ENCODE assay signal across 25 cellular contexts in the genomic region with DNA sequence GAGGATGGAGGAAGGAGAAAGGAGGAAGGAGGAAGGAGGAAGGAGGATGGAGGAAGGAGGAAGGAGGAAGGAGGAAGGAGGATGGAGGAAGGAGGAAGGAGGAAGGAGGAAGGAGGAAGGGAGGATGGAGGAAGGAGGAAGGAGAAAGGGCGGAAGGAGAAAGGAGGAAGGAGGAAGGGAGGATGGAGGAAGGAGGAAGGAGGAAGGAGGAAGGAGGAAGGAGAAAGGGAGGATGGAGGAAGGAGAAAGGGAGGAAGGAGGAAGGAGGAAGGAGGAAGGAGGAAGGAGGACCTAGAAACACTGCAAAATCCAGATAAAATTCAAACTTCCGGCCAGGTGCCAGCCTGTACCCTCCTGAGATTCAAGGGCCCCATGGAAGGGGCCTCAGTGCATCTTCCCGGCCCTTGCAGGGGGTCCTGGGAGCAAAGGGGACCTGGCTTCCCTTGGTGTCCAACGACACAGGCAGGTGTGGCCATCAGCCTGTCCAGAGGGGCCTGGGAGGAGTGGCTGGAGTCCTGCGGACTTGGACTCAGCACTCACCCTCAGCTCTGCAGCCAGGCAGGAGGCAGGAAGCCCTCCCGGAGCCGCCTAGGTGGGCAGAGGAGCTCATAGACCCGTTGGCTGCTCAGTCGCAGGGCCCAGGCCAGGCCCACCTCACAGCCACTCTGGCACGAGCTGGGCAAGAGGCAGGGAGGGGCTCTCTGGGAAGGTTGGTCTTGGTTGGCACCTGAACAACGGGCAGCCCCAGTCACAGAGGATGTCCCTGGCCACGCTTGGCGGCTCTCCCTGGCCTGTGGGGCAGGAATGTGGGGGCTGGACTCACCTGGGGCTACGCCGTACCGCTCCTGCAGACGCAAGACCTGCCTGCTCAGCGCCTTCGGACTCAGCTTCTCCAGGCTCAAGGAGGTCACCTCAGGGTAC. TPM values are rescaled to one million over a fixed set of nuclear protein-coding genes. Genes with fewer than 3 reads are reported as not detected.
A peak's percentile ranks its signal among the peaks of the same experiment; 100 is the strongest.
DNase-seq lines count a peak whose midpoint lies in the region; ATAC-seq, FAIRE-seq and TF ChIP-seq lines count a peak whose summit lies in the region.
"Had no signal": no experiment of that assay in that cellular context is flagged by ENCODE, and none has a peak within 500 bp of the region (broad histone marks: within the 10 kb centered on the region; RNA-seq: fewer than 3 reads in every experiment).

No MANE protein-coding gene starts in this region.

- peaks cover 3% of the 10 kb centered on the region for H3K36me3 Mint-ChIP-seq in memory B cell

- H4K20me1 ChIP-seq in K562 (replicated peaks; ENCODE audit: control insufficient read depth, insufficient read depth, low read length) = no peaks in the 10 kb centered on the region
- no peaks in the 10 kb centered on the region for H4K20me1 ChIP-seq in Karpas-422 (ENCODE audit: insufficient read depth, low read depth, low read length)

- no peaks in the 10 kb centered on the region for H3K27me3 Mint-ChIP-seq in memory B cell
- H3K27me3 Mint-ChIP-seq: activated CD4-positive, alpha-beta memory T cell treated with anti-CD3 and anti-CD28 coated beads, Interleukin-2, amount 10 ng/mL, durations not matched to agents 7 days and 5 days; CD4-positive, alpha-beta T cell; central memory CD8-positive, alpha-beta T cell; stimulated activated naive CD8-positive, alpha-beta T cell treated with anti-CD3 and anti-CD28 coated beads, Interleukin-15, Interleukin-2, amounts not matched to agents 100 ng/mL and 50 ng/mL, for 24 hours had no signal

- H3K36me3 ChIP-seq in H7 (replicated peaks; ENCODE audit: control insufficient read depth, insufficient read depth, low read length) (no peaks in the 10 kb centered on the region), K562 (ENCODE audit: control insufficient read depth, insufficient read depth, low read length) (no peaks in the 10 kb centered on the region), Karpas-422 (ENCODE audit: insufficient read depth, low read length) (no peaks in the 10 kb centered on the region)

- H3K79me2 ChIP-seq in K562 (ENCODE audit: control insufficient read depth, insufficient read depth, low read length) (no peaks in the 10 kb centered on the region), Karpas-422 (ENCODE audit: low read length) (no peaks in the 10 kb centered on the region)

- no peaks in the 10 kb centered on the region for H3K9me2 ChIP-seq in Karpas-422 (replicated peaks; ENCODE audit: insufficient read depth, low read length)

- peak overlapping the region; percentile 47 for H3K27ac Mint-ChIP-seq in memory B cell
- H3K27ac Mint-ChIP-seq: activated CD4-positive, alpha-beta memory T cell treated with anti-CD3 and anti-CD28 coated beads, Interleukin-2, amount 10 ng/mL, durations not matched to agents 7 days and 5 days; activated T-helper 2 cell treated with anti-CD3 and anti-CD28 coated beads, Interferon-gamma antibody, Interleukin-2, Interleukin-4, amounts not matched to agents 10 μg/mL and 5 μg/mL and 100 μg/mL, durations not matched to agents 14 hours and 24 hours and 36 hours; CD4-positive, alpha-beta T cell; stimulated activated naive CD8-positive, alpha-beta T cell treated with anti-CD3 and anti-CD28 coated beads, Interleukin-15, Interleukin-2, amounts not matched to agents 100 ng/mL and 50 ng/mL, for 24 hours had no signal

- ATAC-seq in K562 (no peak), memory B cell (ENCODE audit: low read depth) (no peak), GM19351 (IDR thresholded peaks at IDR 0.05; ENCODE audit: unreplicated experiment) (no peak), HG03439 (IDR thresholded peaks at IDR 0.05; ENCODE audit: unreplicated experiment) (no peak)
- ATAC-seq: activated naive CD4-positive, alpha-beta T cell treated with anti-CD3 and anti-CD28 coated beads, Interleukin-2, amount 50 U/mL, for 72 hours; left ventricle myocardium superior had no signal

- H3K9me3 ChIP-seq in K562 (replicated peaks; ENCODE audit: control insufficient read depth, insufficient read depth, low read depth, low read length) = peaks cover 9% of the 10 kb centered on the region
- no peaks in the 10 kb centered on the region for H3K9me3 ChIP-seq in Karpas-422 (ENCODE audit: low read length)

- H2AFZ ChIP-seq in K562 (ENCODE audit: low read depth, low read length) (no peak overlapping the region), Karpas-422 (ENCODE audit: low read length) (no peak overlapping the region)

- CTCF ChIA-PET in K562 (lab: Yijun Ruan, JAX; ENCODE audit: low intra/inter-chr PET ratio) = no interaction called here

- peak; percentile 7 for DNase-seq in GM10266 (ENCODE audit: extremely low spot score)
- peak; percentile 28 for DNase-seq in H7
- no peak for DNase-seq in K562 (ENCODE audit: extremely low read depth in 1 of 4, low spot score in 3 of 4)
- DNase-seq in memory B cell (ENCODE audit: low spot score in 2 of 2) = no peak
- no peak for DNase-seq in Karpas-422
- DNase-seq in COLO829 (ENCODE audit: low spot score) = no peak
- DNase-seq: activated CD4-positive, alpha-beta memory T cell treated with anti-CD3 and anti-CD28 coated beads, Interleukin-2, amount 10 ng/mL, durations not matched to agents 7 days and 5 days; CD4-positive, alpha-beta T cell; left ventricle myocardium superior; NCI-H1105; NCI-H2081; NCI-H226; NCI-H69; nucleus accumbens; SW 1271 had no signal

- in situ Hi-C loops in K562 (cut with MboI) = no loop called here

- no peak overlapping the region for H3K27ac ChIP-seq in K562 (ENCODE audit: extremely low read depth, low read depth, low read length)
- H3K27ac ChIP-seq in Karpas-422 (ENCODE audit: low read length) = no peak overlapping the region
- H3K27ac ChIP-seq: ascending aorta had no signal

- H3K4me3 ChIP-seq in H7 (ENCODE audit: insufficient read depth, low read depth, low read length) = no peak overlapping the region
- no peak overlapping the region for H3K4me3 ChIP-seq in K562
- no peak overlapping the region for H3K4me3 ChIP-seq in Karpas-422 (ENCODE audit: low read length)
- H3K4me3 ChIP-seq: ascending aorta had no signal

- peak; percentile 89 for FAIRE-seq in K562 (lab: Jason Lieb, UNC)
- FAIRE-seq: endometrium, islet of Langerhans had no signal

- H3K27me3 ChIP-seq in H7 (ENCODE audit: control insufficient read depth, insufficient read depth, low read length) (no peaks in the 10 kb centered on the region), K562 (ENCODE audit: control insufficient read depth in 2 of 2, insufficient read depth in 2 of 2, low read length in 2 of 2) (peaks cover 0 to 17% of the 10 kb centered on the region in 2 experiments; a peak in 1 of 5 replicates), Karpas-422 (ENCODE audit: low read length) (no peaks in the 10 kb centered on the region)
- H3K27me3 ChIP-seq: ascending aorta had no signal

- no TSS peak for BruUV-seq in K562 (replicated peaks; lab: Mats Ljungman, UMichigan)

- no peaks in the 10 kb centered on the region for H3K4me1 Mint-ChIP-seq in memory B cell
- H3K4me1 Mint-ChIP-seq: activated CD4-positive, alpha-beta memory T cell treated with anti-CD3 and anti-CD28 coated beads, Interleukin-2, amount 10 ng/mL, durations not matched to agents 7 days and 5 days; central memory CD8-positive, alpha-beta T cell had no signal

- H3K9me1 ChIP-seq in K562 (ENCODE audit: control insufficient read depth, insufficient read depth, low read length) = no peaks in the 10 kb centered on the region

- no peak for TF ChIP-seq POLR2A in K562 (conservative IDR thresholded peaks at IDR 0.05)

- WGBS in K562 (ENCODE audit: insufficient coverage, low coverage, missing lambda C conversion rate) = 8% methylated on average over 17 of the region's 19 CpGs

- POLR2A ChIA-PET in K562 (lab: Yijun Ruan, JAX) = interaction anchor here (1.2 kb wide), 1 partner anchor 24 kb away, joined by 5 read pairs; no protein-coding TSS in a partner anchor

- TF ChIP-seq EP300 in K562 (IDR thresholded peaks at IDR 0.05; ENCODE audit: low read length) = no peak

- H3K9ac ChIP-seq in K562 (ENCODE audit: insufficient read depth in 1 of 2, low read depth in 2 of 2, low read length in 2 of 2) (no peak overlapping the region), Karpas-422 (ENCODE audit: low read length) (no peak overlapping the region)

- H3K9me3 Mint-ChIP-seq in memory B cell = peaks cover 7% of the 10 kb centered on the region

- no peak for TF ChIP-seq RAD21 in K562 (CRISPR knock-in tag; conservative IDR thresholded peaks at IDR 0.05 in 1 of 2, IDR thresholded peaks at IDR 0.05 in 1 of 2)

- H3K4me1 ChIP-seq in K562 (replicated peaks in 1 of 2; ENCODE audit: control insufficient read depth in 2 of 2, insufficient read depth in 2 of 2, low read length in 2 of 2) (peaks cover 0 to 36% of the 10 kb centered on the region in 2 experiments; a peak in 2 of 5 replicates), Karpas-422 (ENCODE audit: low read length) (no peaks in the 10 kb centered on the region)
- H3K4me1 ChIP-seq: ascending aorta had no signal

- intact Hi-C loops in K562 (cut with micrococcal nuclease) = no loop called here

- no peak overlapping the region for H3K4me3 Mint-ChIP-seq in memory B cell
- H3K4me3 Mint-ChIP-seq: activated CD4-positive, alpha-beta memory T cell treated with anti-CD3 and anti-CD28 coated beads, Interleukin-2, amount 10 ng/mL, durations not matched to agents 7 days and 5 days; CD4-positive, alpha-beta T cell; central memory CD8-positive, alpha-beta T cell; stimulated activated naive CD8-positive, alpha-beta T cell treated with anti-CD3 and anti-CD28 coated beads, Interleukin-15, Interleukin-2, amounts not matched to agents 100 ng/mL and 50 ng/mL, for 24 hours had no signal

- no peak for TF ChIP-seq CTCF in GM10266 (IDR thresholded peaks at IDR 0.05; ENCODE audit: control insufficient read depth, insufficient read depth, low read depth, missing control alignments)
- TF ChIP-seq CTCF in K562 (IDR thresholded peaks at IDR 0.05 in 2 of 3, conservative IDR thresholded peaks at IDR 0.05 in 1 of 3; ENCODE audit: insufficient read depth in 2 of 3, low read depth in 1 of 3, low read length in 3 of 3) = no peak

- H3K4me2 ChIP-seq in K562 (ENCODE audit: insufficient read depth, low read length) (no peak overlapping the region), Karpas-422 (ENCODE audit: low read depth, low read length, poor library complexity, severe bottlenecking) (no peak overlapping the region)

RNA-seq across cellular contexts. Expression of gene NRARP, which starts 53.6 kb away (rescaled TPM):
- 27.7 and 34.8 TPM in 2 replicates for total RNA-seq in H7 (2014; rRNA removed; shearing (Covaris generic))
- 6.4 and 15.4 TPM in 2 replicates for total RNA-seq in K562 (2011; cell fraction: chromatin; rRNA removed; ENCODE audit: low replicate concordance)
- 16.8 and 18.8 TPM in 2 replicates for total RNA-seq in K562 (2011; cell fraction: nucleolus; rRNA removed)
- 11.7 and 13.1 TPM in 2 replicates for total RNA-seq in K562 (2011; cell fraction: nucleoplasm; rRNA removed)
- total RNA-seq in K562 (2014; rRNA removed) = 19.1 and 25.9 TPM in 2 replicates
- 1.6 and 2.0 TPM in 2 replicates for total RNA-seq in K562 (2014; rRNA removed; fragmentation: Illumina TruSeq; extraction: Trizol)
- total RNA-seq in K562 (2015; rRNA removed; fragmentation: Illumina TruSeq; extraction: Trizol) = 3.3 and 4.0 TPM in 2 replicates
- total RNA-seq in K562 (2021) = 24.5 and 29.5 TPM in 2 replicates
- 5.2 and 7.6 TPM in 2 replicates for polyA plus RNA-seq in K562 (2011; rRNA removed)
- polyA plus RNA-seq in K562 (2011; cell fraction: cytosol; rRNA removed) = 10.4 and 26.9 TPM in 2 replicates
- polyA plus RNA-seq in K562 (2011; cell fraction: nucleus; rRNA removed) = 13.1 and 17.8 TPM in 2 replicates
- polyA plus RNA-seq in K562 (2012) = 6.1 and 8.4 TPM in 2 replicates
- polyA plus RNA-seq in K562 (2014; fragmentation: Illumina TruSeq; extraction: Trizol) = 6.2 and 7.2 TPM in 2 replicates
- not detected for polyA plus RNA-seq in K562 (2014; fragmentation: Nextera tagmentation; extraction: Ambion mirVana)
- 13.8 and 17.8 TPM in 2 replicates for polyA plus RNA-seq in K562 (2014; rRNA removed)
- 1.3 and 1.8 TPM in 2 replicates for polyA minus RNA-seq in K562 (2011; rRNA and poly(A)+ RNA removed)
- polyA minus RNA-seq in K562 (2011; cell fraction: cytosol; rRNA and poly(A)+ RNA removed) = 9.5 and 11.2 TPM in 2 replicates
- polyA minus RNA-seq in K562 (2011; cell fraction: nucleus; rRNA and poly(A)+ RNA removed) = 9.2 and 12.6 TPM in 2 replicates
- 1.4 and 1.8 TPM in 2 replicates for total RNA-seq in Karpas-422 (2014; rRNA removed; shearing (Covaris generic); ENCODE audit: low replicate concordance)
- total RNA-seq: M059J had no signal

Comparison
In these comparisons a context has a peak if more than half of its experiments do, and no peak if none do; other contexts are left out.
1. DNase-seq: peak in GM10266 (single experiment) and H7 (single experiment); none in K562 (0 of 4), memory B cell (0 of 2), Karpas-422 (single experiment) and COLO829 (single experiment).